In the genomic region with DNA sequence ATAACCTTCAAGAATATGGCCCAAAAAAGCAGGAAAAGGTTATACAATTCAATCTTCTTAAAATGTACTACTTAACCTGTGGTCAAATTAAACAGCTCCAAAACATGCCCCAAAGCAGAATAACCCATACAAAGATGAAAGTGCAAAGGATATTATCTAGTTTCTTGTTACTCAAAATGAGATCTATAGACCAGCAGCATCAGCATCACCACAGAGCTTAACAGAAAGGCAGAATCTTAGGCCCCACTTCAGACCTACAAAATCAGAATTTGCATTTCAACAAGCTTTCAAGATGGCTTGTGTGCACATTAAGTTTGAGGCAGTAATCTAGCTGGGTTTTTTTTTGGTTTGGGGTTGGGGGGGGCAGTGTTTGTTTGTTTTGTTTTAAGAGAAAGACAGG, we compare ENCODE assay signal across 37 cellular contexts. TPM values are rescaled to one million over a fixed set of nuclear protein-coding genes. Genes with fewer than 3 reads are reported as not detected.
DNase-seq lines count a peak whose midpoint lies in the region; ATAC-seq and TF ChIP-seq lines count a peak whose summit lies in the region.
"Had no signal": no experiment of that assay in that cellular context is flagged by ENCODE, and none has a peak within 500 bp of the region (broad histone marks: within the 10 kb centered on the region; RNA-seq: fewer than 3 reads in every experiment).

No MANE protein-coding gene starts in this region.

- peaks cover 18% of the 10 kb centered on the region for H3K36me3 Mint-ChIP-seq in T-helper 2 cell treated with Interferon-gamma antibody and Interleukin-4, amounts not matched to agents 5 μg/mL and 100 μg/mL, for 36 hours (ENCODE audit: low read depth)
- H3K36me3 Mint-ChIP-seq in stimulated activated effector memory CD8-positive, alpha-beta T cell treated with anti-CD3 and anti-CD28 coated beads, Interleukin-12 subunit alpha, Interleukin-12 subunit beta, amount 100 ng/mL, for 72 hours: no peaks in the 10 kb centered on the region
- H3K36me3 Mint-ChIP-seq: activated CD4-positive, alpha-beta memory T cell treated with anti-CD3 and anti-CD28 coated beads for 36 hours; natural killer cell had no signal

- no peak for TF ChIP-seq CTCF in GM20000 (IDR thresholded peaks at IDR 0.05; ENCODE audit: extremely low read depth, missing control alignments)
- no peak for TF ChIP-seq CTCF in heart right ventricle (IDR thresholded peaks at IDR 0.05)

- ATAC-seq in stimulated activated naive CD8-positive, alpha-beta T cell treated with anti-CD3 and anti-CD28 coated beads, Interleukin-15, amount 100 ng/mL, for 72 hours: peak; percentile 71
- ATAC-seq in stimulated activated naive CD8-positive, alpha-beta T cell treated with anti-CD3 and anti-CD28 coated beads, Interleukin-15, Interleukin-2, amounts not matched to agents 100 U/mL and 50 U/mL, for 24 hours: no peak
- peak; percentile 77 for ATAC-seq in stimulated activated effector memory CD8-positive, alpha-beta T cell treated with anti-CD3 and anti-CD28 coated beads, Interleukin-12 subunit alpha, Interleukin-12 subunit beta, amount 100 ng/mL, for 72 hours
- ATAC-seq in HG03571 (IDR thresholded peaks at IDR 0.05; ENCODE audit: unreplicated experiment) (no peak), heart right ventricle (no peak)
- ATAC-seq: gastroesophageal sphincter; mucosa of descending colon; natural killer cell; Right ventricle myocardium inferior; SK-N-SH treated with all-trans-retinoic acid at 6 μM for 48 hours; stimulated activated memory B cell treated with anti-CD40 and anti-IgM and Interleukin-4, amounts not matched to agents 10 μg/mL and 1 μg/mL and 100 μg/mL, for 72 hours had no signal

- no peak overlapping the region for H3K4me3 ChIP-seq in heart right ventricle
- H3K4me3 ChIP-seq: cardiac muscle cell, colonic mucosa, gastroesophageal sphincter, GM23248, mucosa of descending colon, prostate gland had no signal

- H3K27ac ChIP-seq in heart right ventricle: no peak overlapping the region
- H3K27ac ChIP-seq: cardiac muscle cell, colonic mucosa, gastroesophageal sphincter, GM23248, prostate gland had no signal

- intact Hi-C loops in heart right ventricle (cut with DNase I): no loop called here

- H3K36me3 ChIP-seq in heart right ventricle: no peaks in the 10 kb centered on the region
- H3K36me3 ChIP-seq: BE2C, cardiac muscle cell, colonic mucosa, gastroesophageal sphincter, prostate gland had no signal

- H3K27ac Mint-ChIP-seq in stimulated activated naive CD8-positive, alpha-beta T cell treated with anti-CD3 and anti-CD28 coated beads, Interleukin-15, amount 100 ng/mL, for 72 hours: no peak overlapping the region
- H3K27ac Mint-ChIP-seq in T-helper 2 cell treated with Interferon-gamma antibody and Interleukin-4, amounts not matched to agents 5 μg/mL and 100 μg/mL, for 36 hours: peak overlapping the region; percentile 47
- H3K27ac Mint-ChIP-seq in stimulated activated effector memory CD8-positive, alpha-beta T cell treated with anti-CD3 and anti-CD28 coated beads, Interleukin-12 subunit alpha, Interleukin-12 subunit beta, amount 100 ng/mL, for 72 hours: peak overlapping the region; percentile 69
- H3K27ac Mint-ChIP-seq: activated CD4-positive, alpha-beta memory T cell treated with anti-CD3 and anti-CD28 coated beads for 36 hours; activated naive CD8-positive, alpha-beta T cell treated with anti-CD3 and anti-CD28 coated beads for 36 hours; natural killer cell; stimulated activated memory B cell treated with anti-CD40 and anti-IgM and Interleukin-4, amounts not matched to agents 10 μg/mL and 1 μg/mL and 100 μg/mL, for 72 hours; T-helper 1 cell treated with Interleukin-12 subunit alpha and Interleukin-12 subunit beta and Interleukin-4 antibody, amounts not matched to agents 30 μg/mL and 1 μg/mL, for 36 hours; type B pancreatic cell had no signal

- no peak for DNase-seq in stimulated activated naive CD8-positive, alpha-beta T cell treated with anti-CD3 and anti-CD28 coated beads, Interleukin-15, amount 100 ng/mL, for 72 hours
- DNase-seq in stimulated activated naive CD8-positive, alpha-beta T cell treated with anti-CD3 and anti-CD28 coated beads, Interleukin-15, Interleukin-2, amounts not matched to agents 100 U/mL and 50 U/mL, for 24 hours: no peak
- DNase-seq in GM20000 (ENCODE audit: low spot score) (peak; percentile 38), heart right ventricle (no peak), NCI-H345 (lab: John Stamatoyannopoulos, UW) (no peak)
- DNase-seq in T-helper 2 cell treated with Interferon-gamma antibody and Interleukin-4, amounts not matched to agents 5 μg/mL and 100 μg/mL, for 36 hours (ENCODE audit: low spot score): peak; percentile 3
- no peak for DNase-seq in stimulated activated effector memory CD8-positive, alpha-beta T cell treated with anti-CD3 and anti-CD28 coated beads, Interleukin-12 subunit alpha, Interleukin-12 subunit beta, amount 100 ng/mL, for 72 hours (ENCODE audit: low spot score in 2 of 2)
- DNase-seq: activated CD4-positive, alpha-beta memory T cell treated with anti-CD3 and anti-CD28 coated beads for 36 hours; activated CD4-positive, CD25-positive, alpha-beta regulatory T cell; activated CD8-positive, alpha-beta memory T cell treated with anti-CD3 and anti-CD28 coated beads, Interleukin-2, amount 50 U/mL, for 48 hours; activated naive CD8-positive, alpha-beta T cell treated with anti-CD3 and anti-CD28 coated beads for 36 hours; BE2C; CD8-positive, alpha-beta memory T cell; colonic mucosa; DMS 273 treated with DMSO at 0.1 percent for 48 hours; effector CD4-positive, alpha-beta T cell; EL; GM23248; hypothalamus; Kasumi-1; mammary epithelial cell; mucosa of descending colon; natural killer cell; NCI-H1417 treated with DMSO at 0.1 percent for 48 hours; NCI-H2029 treated with DMSO at 0.1 percent for 48 hours; NCI-H69; nucleus accumbens; stimulated activated CD4-positive, alpha-beta T cell treated with anti-CD3 and anti-CD28 coated beads, Interleukin-4, amount 100 ng/mL, for 4 hours had no signal

- no peaks in the 10 kb centered on the region for H3K9me3 ChIP-seq in heart right ventricle
- H3K9me3 ChIP-seq: BE2C, colonic mucosa, gastroesophageal sphincter, mucosa of descending colon, prostate gland had no signal

- peaks cover 0 to 11% (median 0%) of the 10 kb centered on the region in 9 donors for H3K4me1 ChIP-seq in heart right ventricle
- H3K4me1 ChIP-seq: BE2C, colonic mucosa, prostate gland had no signal

- H3K9me3 Mint-ChIP-seq in stimulated activated naive CD8-positive, alpha-beta T cell treated with anti-CD3 and anti-CD28 coated beads, Interleukin-15, amount 100 ng/mL, for 72 hours: peaks cover 0 to 5% of the 10 kb centered on the region in 2 donors
- H3K9me3 Mint-ChIP-seq in T-helper 2 cell treated with Interferon-gamma antibody and Interleukin-4, amounts not matched to agents 5 μg/mL and 100 μg/mL, for 36 hours: no peaks in the 10 kb centered on the region
- H3K9me3 Mint-ChIP-seq in stimulated activated effector memory CD8-positive, alpha-beta T cell treated with anti-CD3 and anti-CD28 coated beads, Interleukin-12 subunit alpha, Interleukin-12 subunit beta, amount 100 ng/mL, for 72 hours: no peaks in the 10 kb centered on the region
- H3K9me3 Mint-ChIP-seq: activated CD4-positive, alpha-beta memory T cell treated with anti-CD3 and anti-CD28 coated beads for 36 hours; activated naive CD8-positive, alpha-beta T cell treated with anti-CD3 and anti-CD28 coated beads for 36 hours; CD8-positive, alpha-beta memory T cell; natural killer cell; stimulated activated memory B cell treated with anti-CD40 and anti-IgM and Interleukin-4, amounts not matched to agents 10 μg/mL and 1 μg/mL and 100 μg/mL, for 72 hours had no signal

- peaks cover 15% of the 10 kb centered on the region for H3K4me1 Mint-ChIP-seq in stimulated activated naive CD8-positive, alpha-beta T cell treated with anti-CD3 and anti-CD28 coated beads, Interleukin-15, amount 100 ng/mL, for 72 hours
- peaks cover 18% of the 10 kb centered on the region for H3K4me1 Mint-ChIP-seq in T-helper 2 cell treated with Interferon-gamma antibody and Interleukin-4, amounts not matched to agents 5 μg/mL and 100 μg/mL, for 36 hours (ENCODE audit: low read depth)
- peaks cover 16% of the 10 kb centered on the region for H3K4me1 Mint-ChIP-seq in stimulated activated effector memory CD8-positive, alpha-beta T cell treated with anti-CD3 and anti-CD28 coated beads, Interleukin-12 subunit alpha, Interleukin-12 subunit beta, amount 100 ng/mL, for 72 hours

- no peaks in the 10 kb centered on the region for H3K27me3 Mint-ChIP-seq in stimulated activated naive CD8-positive, alpha-beta T cell treated with anti-CD3 and anti-CD28 coated beads, Interleukin-15, amount 100 ng/mL, for 72 hours
- no peaks in the 10 kb centered on the region for H3K27me3 Mint-ChIP-seq in T-helper 2 cell treated with Interferon-gamma antibody and Interleukin-4, amounts not matched to agents 5 μg/mL and 100 μg/mL, for 36 hours (ENCODE audit: low read depth)
- H3K27me3 Mint-ChIP-seq: activated CD4-positive, alpha-beta memory T cell treated with anti-CD3 and anti-CD28 coated beads for 36 hours; activated naive CD8-positive, alpha-beta T cell treated with anti-CD3 and anti-CD28 coated beads for 36 hours; CD8-positive, alpha-beta memory T cell; stimulated activated memory B cell treated with anti-CD40 and anti-IgM and Interleukin-4, amounts not matched to agents 10 μg/mL and 1 μg/mL and 100 μg/mL, for 72 hours; type B pancreatic cell had no signal

- no peaks in the 10 kb centered on the region for H3K27me3 ChIP-seq in heart right ventricle
- H3K27me3 ChIP-seq: BE2C, cardiac muscle cell, colonic mucosa, gastroesophageal sphincter had no signal

- H3K4me3 Mint-ChIP-seq in stimulated activated naive CD8-positive, alpha-beta T cell treated with anti-CD3 and anti-CD28 coated beads, Interleukin-15, amount 100 ng/mL, for 72 hours: no peak overlapping the region
- H3K4me3 Mint-ChIP-seq in T-helper 2 cell treated with Interferon-gamma antibody and Interleukin-4, amounts not matched to agents 5 μg/mL and 100 μg/mL, for 36 hours: no peak overlapping the region
- H3K4me3 Mint-ChIP-seq in stimulated activated effector memory CD8-positive, alpha-beta T cell treated with anti-CD3 and anti-CD28 coated beads, Interleukin-12 subunit alpha, Interleukin-12 subunit beta, amount 100 ng/mL, for 72 hours: no peak overlapping the region
- H3K4me3 Mint-ChIP-seq: activated CD4-positive, alpha-beta memory T cell treated with anti-CD3 and anti-CD28 coated beads for 36 hours; activated naive CD8-positive, alpha-beta T cell treated with anti-CD3 and anti-CD28 coated beads for 36 hours; CD8-positive, alpha-beta memory T cell; natural killer cell; stimulated activated memory B cell treated with anti-CD40 and anti-IgM and Interleukin-4, amounts not matched to agents 10 μg/mL and 1 μg/mL and 100 μg/mL, for 72 hours; T-helper 1 cell treated with Interleukin-12 subunit alpha and Interleukin-12 subunit beta and Interleukin-4 antibody, amounts not matched to agents 30 μg/mL and 1 μg/mL, for 36 hours; type B pancreatic cell had no signal

RNA-seq across cellular contexts. Expression of a gene that starts 54.0 kb away (rescaled TPM):
- total RNA-seq in heart right ventricle: 1 to 10 TPM; 2.5 to 4.4 (median 3.6) TPM
- 1 to 10 TPM in 1 of 2 donors, under 1 TPM in 1; 0.51 to 1.5 TPM for polyA plus RNA-seq in heart right ventricle

Comparison
In these comparisons a context has a peak if more than half of its experiments do, and no peak if none do; other contexts are left out.
1. ATAC-seq: peak in stimulated activated naive CD8-positive, alpha-beta T cell treated with anti-CD3 and anti-CD28 coated beads, Interleukin-15, amount 100 ng/mL, for 72 hours (single experiment) and stimulated activated effector memory CD8-positive, alpha-beta T cell treated with anti-CD3 and anti-CD28 coated beads, Interleukin-12 subunit alpha, Interleukin-12 subunit beta, amount 100 ng/mL, for 72 hours (single experiment); none in stimulated activated naive CD8-positive, alpha-beta T cell treated with anti-CD3 and anti-CD28 coated beads, Interleukin-15, Interleukin-2, amounts not matched to agents 100 U/mL and 50 U/mL, for 24 hours (single experiment), HG03571 (single experiment) and heart right ventricle (0 of 8).
2. DNase-seq: peak in GM20000 (single experiment) and T-helper 2 cell treated with Interferon-gamma antibody and Interleukin-4, amounts not matched to agents 5 μg/mL and 100 μg/mL, for 36 hours (single experiment); none in stimulated activated naive CD8-positive, alpha-beta T cell treated with anti-CD3 and anti-CD28 coated beads, Interleukin-15, amount 100 ng/mL, for 72 hours (0 of 2), stimulated activated naive CD8-positive, alpha-beta T cell treated with anti-CD3 and anti-CD28 coated beads, Interleukin-15, Interleukin-2, amounts not matched to agents 100 U/mL and 50 U/mL, for 24 hours (single experiment), stimulated activated effector memory CD8-positive, alpha-beta T cell treated with anti-CD3 and anti-CD28 coated beads, Interleukin-12 subunit alpha, Interleukin-12 subunit beta, amount 100 ng/mL, for 72 hours (0 of 2), heart right ventricle (0 of 2) and NCI-H345 (single experiment).
3. H3K27ac Mint-ChIP-seq: peak in T-helper 2 cell treated with Interferon-gamma antibody and Interleukin-4, amounts not matched to agents 5 μg/mL and 100 μg/mL, for 36 hours (single experiment) and stimulated activated effector memory CD8-positive, alpha-beta T cell treated with anti-CD3 and anti-CD28 coated beads, Interleukin-12 subunit alpha, Interleukin-12 subunit beta, amount 100 ng/mL, for 72 hours (single experiment); none in stimulated activated naive CD8-positive, alpha-beta T cell treated with anti-CD3 and anti-CD28 coated beads, Interleukin-15, amount 100 ng/mL, for 72 hours (0 of 2).